8 cellular contexts compared by ENCODE assay signal in the genomic region with DNA sequence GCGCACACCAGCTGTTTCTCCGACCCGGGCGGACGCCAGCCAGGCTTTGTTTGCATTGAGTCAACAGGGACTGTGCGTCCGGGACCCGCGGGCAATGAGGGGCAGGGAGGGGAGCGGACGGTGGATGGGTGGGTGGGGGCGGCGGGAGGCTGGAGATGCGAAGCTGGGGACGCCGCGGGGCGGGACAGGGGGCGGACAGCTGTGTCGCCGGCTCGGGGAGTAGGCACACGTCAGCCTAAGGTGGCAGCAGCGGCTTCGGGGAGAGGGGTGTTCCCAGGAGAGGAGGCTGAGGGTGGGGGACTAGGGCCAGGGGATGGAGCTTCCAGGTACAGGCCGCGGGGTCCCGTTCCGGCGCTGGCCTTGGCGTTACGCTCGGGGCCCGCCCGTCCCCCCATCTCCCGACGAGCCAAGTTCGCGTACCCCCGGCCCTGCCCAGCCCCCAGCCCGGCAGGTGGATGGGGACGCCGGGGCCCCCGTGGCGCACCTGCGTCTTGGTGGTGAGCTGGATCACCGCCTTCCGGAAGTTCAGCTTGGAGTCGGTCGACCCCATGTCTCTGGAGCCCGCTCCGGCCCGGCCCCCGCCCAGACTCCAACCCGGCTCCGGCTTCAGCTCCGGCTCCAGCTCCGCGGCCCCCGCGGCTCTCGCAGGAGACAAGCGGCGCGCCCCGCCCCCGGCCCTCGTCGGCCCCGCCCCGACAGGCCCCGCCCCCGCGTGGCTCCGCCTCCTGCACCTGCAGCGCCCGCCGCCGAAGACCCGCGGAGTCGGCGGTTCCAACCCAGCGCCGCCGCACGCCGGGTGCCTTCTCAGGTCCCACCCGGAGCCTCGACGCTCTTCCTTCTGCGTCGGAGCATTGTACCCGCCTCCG. TPM values are rescaled to one million over a fixed set of nuclear protein-coding genes. Genes with fewer than 3 reads are reported as not detected.
DNase-seq lines count a peak whose midpoint lies in the region.

A gene with protein sequence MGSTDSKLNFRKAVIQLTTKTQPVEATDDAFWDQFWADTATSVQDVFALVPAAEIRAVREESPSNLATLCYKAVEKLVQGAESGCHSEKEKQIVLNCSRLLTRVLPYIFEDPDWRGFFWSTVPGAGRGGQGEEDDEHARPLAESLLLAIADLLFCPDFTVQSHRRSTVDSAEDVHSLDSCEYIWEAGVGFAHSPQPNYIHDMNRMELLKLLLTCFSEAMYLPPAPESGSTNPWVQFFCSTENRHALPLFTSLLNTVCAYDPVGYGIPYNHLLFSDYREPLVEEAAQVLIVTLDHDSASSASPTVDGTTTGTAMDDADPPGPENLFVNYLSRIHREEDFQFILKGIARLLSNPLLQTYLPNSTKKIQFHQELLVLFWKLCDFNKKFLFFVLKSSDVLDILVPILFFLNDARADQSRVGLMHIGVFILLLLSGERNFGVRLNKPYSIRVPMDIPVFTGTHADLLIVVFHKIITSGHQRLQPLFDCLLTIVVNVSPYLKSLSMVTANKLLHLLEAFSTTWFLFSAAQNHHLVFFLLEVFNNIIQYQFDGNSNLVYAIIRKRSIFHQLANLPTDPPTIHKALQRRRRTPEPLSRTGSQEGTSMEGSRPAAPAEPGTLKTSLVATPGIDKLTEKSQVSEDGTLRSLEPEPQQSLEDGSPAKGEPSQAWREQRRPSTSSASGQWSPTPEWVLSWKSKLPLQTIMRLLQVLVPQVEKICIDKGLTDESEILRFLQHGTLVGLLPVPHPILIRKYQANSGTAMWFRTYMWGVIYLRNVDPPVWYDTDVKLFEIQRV (minus strand): TSS at position 653 of the 866 bp plus-strand sequence. CDS start 103 bp downstream, at position 550.

- no peak within 1 kb of the TSS for H3K27ac ChIP-seq in subcutaneous abdominal adipose tissue (ENCODE audit: low read depth, low read length)

- peaks cover 4 to 32% (median 17%) of the 10 kb centered on the region in 5 donors for H3K27me3 ChIP-seq in subcutaneous abdominal adipose tissue (ENCODE audit: control insufficient read depth in 5 of 5, insufficient read depth in 4 of 5, low read length in 5 of 5)

- H3K9me3 ChIP-seq in subcutaneous abdominal adipose tissue (ENCODE audit: control insufficient read depth in 5 of 5, low read length in 5 of 5): no peaks in the 10 kb centered on the region

- H3K36me3 ChIP-seq in subcutaneous abdominal adipose tissue (ENCODE audit: control insufficient read depth in 5 of 5, insufficient read depth in 5 of 5, low read length in 5 of 5): no peaks in the 10 kb centered on the region

- H3K4me1 ChIP-seq in subcutaneous abdominal adipose tissue (ENCODE audit: control insufficient read depth in 5 of 5, insufficient read depth in 5 of 5, low read length in 5 of 5): peaks cover 1 to 36% (median 20%) of the 10 kb centered on the region in 5 donors

- H3K4me3 ChIP-seq in subcutaneous abdominal adipose tissue (ENCODE audit: low read depth in 1 of 5, low read length in 5 of 5): peak within 1 kb of the TSS; percentile 54 to 70 (median 62)

- H3K9ac ChIP-seq in subcutaneous abdominal adipose tissue (ENCODE audit: low read length in 5 of 5): peak within 1 kb of the TSS in 3 of 5 donors; percentile 55 to 75 (median 59)

- DNase-seq in NCI-H2081 (lab: John Stamatoyannopoulos, UW) (peak; percentile 75 to 82), NCI-H2081 treated with DMSO at 0.1 percent for 48 hours (lab: John Stamatoyannopoulos, UW) (no peak), RKO (ENCODE audit: low spot score) (peak; percentile 58), glomerular visceral epithelial cell (ENCODE audit: extremely low spot score) (peak; percentile 39), occipital lobe (lab: John Stamatoyannopoulos, UW) (peak; percentile 77), SW 1271 (lab: John Stamatoyannopoulos, UW) (no peak)
- peak; percentile 50 to 83 (median 68) for DNase-seq in activated naive CD4-positive, alpha-beta T cell (lab: John Stamatoyannopoulos, UW)

RNA-seq across cellular contexts. Expression of the gene that starts here (rescaled TPM):
- 13.7 TPM for total RNA-seq in occipital lobe

Comparison
In these comparisons a context has a peak if more than half of its experiments do, and no peak if none do; other contexts are left out.
1. DNase-seq: peak in NCI-H2081 (2 of 2), RKO (single experiment), activated naive CD4-positive, alpha-beta T cell (4 of 4), glomerular visceral epithelial cell (single experiment) and occipital lobe (single experiment); none in NCI-H2081 treated with DMSO at 0.1 percent for 48 hours (single experiment) and SW 1271 (0 of 2).